8 cellular contexts compared by ENCODE assay signal in genomic region chr19:45782162-45782623, GRCh38. TPM values are rescaled to one million over a fixed set of nuclear protein-coding genes. Genes with fewer than 3 reads are reported as not detected.
A peak's percentile ranks its signal among the peaks of the same experiment; 100 is the strongest.
DNase-seq lines count a peak whose midpoint lies in the region; ATAC-seq, FAIRE-seq and TF ChIP-seq lines count a peak whose summit lies in the region.

Gene DMPK, minus strand, starts transcription at chr19:45782490. Its CDS starts 138 bp downstream, at chr19:45782352.

- no peak within 1 kb of the TSS for H3K4me2 ChIP-seq in K562 (ENCODE audit: insufficient read depth, low read length)

- TF ChIP-seq POLR2A in K562 (conservative IDR thresholded peaks at IDR 0.05) = no peak

- no peak for FAIRE-seq in K562 (lab: Jason Lieb, UNC)

- H3K4me1 ChIP-seq in HUES6 (ENCODE audit: control insufficient read depth, insufficient read depth, low read length) (peaks cover 31% of the 10 kb centered on the region), K562 (replicated peaks in 1 of 2; ENCODE audit: control insufficient read depth in 2 of 2, insufficient read depth in 2 of 2, low read length in 2 of 2) (peaks cover 16 to 76% of the 10 kb centered on the region in 2 experiments), subcutaneous abdominal adipose tissue (ENCODE audit: control insufficient read depth in 5 of 5, insufficient read depth in 5 of 5, low read length in 5 of 5) (peaks cover 0 to 50% (median 45%) of the 10 kb centered on the region in 5 donors)

- no peak within 1 kb of the TSS for H2AFZ ChIP-seq in K562 (ENCODE audit: low read depth, low read length)

- H3K79me2 ChIP-seq in K562 (ENCODE audit: control insufficient read depth, insufficient read depth, low read length) = no peaks in the 10 kb centered on the region

- peaks cover 36% of the 10 kb centered on the region for H3K36me3 ChIP-seq in HUES6 (ENCODE audit: control insufficient read depth, insufficient read depth, low read length)
- peaks cover 34% of the 10 kb centered on the region; the same call in 2 of the 3 replicates for H3K36me3 ChIP-seq in K562 (ENCODE audit: control insufficient read depth, insufficient read depth, low read length)
- H3K36me3 ChIP-seq in subcutaneous abdominal adipose tissue (ENCODE audit: control insufficient read depth in 5 of 5, insufficient read depth in 5 of 5, low read length in 5 of 5) = peaks cover 0 to 37% (median 29%) of the 10 kb centered on the region in 5 donors

- in situ Hi-C loops in K562 (cut with MboI) = no loop called here

- 59% methylated on average over 8 of the region's 18 CpGs for WGBS in K562 (ENCODE audit: insufficient coverage, low coverage, missing lambda C conversion rate)

- H3K27me3 ChIP-seq in HUES6 (ENCODE audit: control insufficient read depth, insufficient read depth, low read length) = peaks cover 14% of the 10 kb centered on the region
- no peaks in the 10 kb centered on the region for H3K27me3 ChIP-seq in K562 (ENCODE audit: control insufficient read depth in 2 of 2, insufficient read depth in 2 of 2, low read length in 2 of 2)
- H3K27me3 ChIP-seq in layer of hippocampus (ENCODE audit: control insufficient read depth, insufficient read depth, low read length) = no peaks in the 10 kb centered on the region
- H3K27me3 ChIP-seq in subcutaneous abdominal adipose tissue (ENCODE audit: control insufficient read depth in 5 of 5, insufficient read depth in 4 of 5, low read length in 5 of 5) = no peaks in the 10 kb centered on the region

- intact Hi-C loops in K562 (cut with micrococcal nuclease) = no loop called here

- no peak for TF ChIP-seq RAD21 in K562 (CRISPR knock-in tag; conservative IDR thresholded peaks at IDR 0.05 in 1 of 2, IDR thresholded peaks at IDR 0.05 in 1 of 2)

- BruUV-seq in K562 (replicated peaks; lab: Mats Ljungman, UMichigan) = no TSS peak

- ATAC-seq in K562 = no peak

- no peaks in the 10 kb centered on the region for H3K9me3 ChIP-seq in HUES6 (ENCODE audit: control insufficient read depth, insufficient read depth, low read depth, low read length)
- no peaks in the 10 kb centered on the region for H3K9me3 ChIP-seq in K562 (replicated peaks; ENCODE audit: control insufficient read depth, insufficient read depth, low read depth, low read length)
- no peaks in the 10 kb centered on the region for H3K9me3 ChIP-seq in subcutaneous abdominal adipose tissue (ENCODE audit: control insufficient read depth in 5 of 5, low read length in 5 of 5)

- no peak for TF ChIP-seq EP300 in K562 (IDR thresholded peaks at IDR 0.05; ENCODE audit: low read length)

- H3K27ac ChIP-seq in HUES6 (ENCODE audit: low read depth, low read length) (no peak within 1 kb of the TSS; the same call in 1 of the 2 replicates), K562 (ENCODE audit: extremely low read depth, low read depth, low read length) (no peak within 1 kb of the TSS), layer of hippocampus (ENCODE audit: low read depth, low read length) (peak within 1 kb of the TSS; percentile 73), subcutaneous abdominal adipose tissue (ENCODE audit: low read depth, low read length) (peak within 1 kb of the TSS; percentile 37)

- H3K4me3 ChIP-seq in HUES6 (ENCODE audit: low read depth, low read length) (no peak within 1 kb of the TSS; the same call in 1 of the 2 replicates), K562 (no peak within 1 kb of the TSS), subcutaneous abdominal adipose tissue (ENCODE audit: low read depth in 1 of 5, low read length in 5 of 5) (peak within 1 kb of the TSS; percentile 50 to 70 (median 64))

- peaks cover 10% of the 10 kb centered on the region; the same call in 1 of the 2 replicates for H4K20me1 ChIP-seq in K562 (replicated peaks; ENCODE audit: control insufficient read depth, insufficient read depth, low read length)

- POLR2A ChIA-PET in K562 (lab: Yijun Ruan, JAX) = interaction anchor here (0.6 to 7.7 kb wide), 4 partner anchors 10 to 738 kb away, joined by 3 to 70 read pairs (median 6); partner anchors contain the start of genes DMWD and SIX5

- peak in 1 of 4 experiments; percentile 38 for DNase-seq in K562 (ENCODE audit: extremely low read depth in 1 of 4, low spot score in 3 of 4)
- DNase-seq in NCI-H1092 treated with DMSO at 0.1 percent for 48 hours (lab: John Stamatoyannopoulos, UW) = no peak
- DNase-seq in dedifferentiated amniotic fluid mesenchymal stem cell (ENCODE audit: extremely low spot score) = no peak
- DNase-seq in activated CD4-positive, alpha-beta T cell treated with anti-CD3 and anti-CD28 coated beads for 1 hour = no peak
- DNase-seq in UCSD-AML1 (lab: John Stamatoyannopoulos, UW; ENCODE audit: unreplicated experiment) = no peak

- peaks cover 9% of the 10 kb centered on the region for H3K9me1 ChIP-seq in K562 (ENCODE audit: control insufficient read depth, insufficient read depth, low read length)

- H3K9ac ChIP-seq in HUES6 (ENCODE audit: low read length) = peak within 1 kb of the TSS; percentile 29
- peak within 1 kb of the TSS in 1 of 2 experiments; percentile 78; a peak in 2 of 4 replicates for H3K9ac ChIP-seq in K562 (ENCODE audit: insufficient read depth in 1 of 2, low read depth in 2 of 2, low read length in 2 of 2)
- H3K9ac ChIP-seq in subcutaneous abdominal adipose tissue (ENCODE audit: low read length in 5 of 5) = peak within 1 kb of the TSS in 3 of 5 donors; percentile 53 to 68 (median 61)

- CTCF ChIA-PET in K562 (lab: Yijun Ruan, JAX; ENCODE audit: low intra/inter-chr PET ratio) = no interaction called here

- TF ChIP-seq CTCF in K562 (IDR thresholded peaks at IDR 0.05 in 2 of 3, conservative IDR thresholded peaks at IDR 0.05 in 1 of 3; ENCODE audit: insufficient read depth in 2 of 3, low read depth in 1 of 3, low read length in 3 of 3) = no peak

TF ChIP-seq in K562, 482 proteins besides CTCF, POLR2A, EP300 and RAD21:
- TF ChIP-seq POLR2G (IDR thresholded peaks at IDR 0.05; ENCODE audit: low read depth, low read length) (peak; percentile 56), FOS (IDR thresholded peaks at IDR 0.05; ENCODE audit: extremely low read depth, insufficient read length) (no peak), SOX6 (IDR thresholded peaks at IDR 0.05) (no peak), HMG20A (CRISPR knock-in tag; conservative IDR thresholded peaks at IDR 0.05) (no peak)

RNA-seq across cellular contexts. Expression of gene DMPK, which starts in this region (rescaled TPM):
- total RNA-seq in K562 (2011; cell fraction: chromatin; rRNA removed; ENCODE audit: low replicate concordance) = 108 and 213 TPM in 2 replicates
- total RNA-seq in K562 (2011; cell fraction: nucleolus; rRNA removed) = 94.9 and 106 TPM in 2 replicates
- total RNA-seq in K562 (2011; cell fraction: nucleoplasm; rRNA removed) = 85.3 and 105 TPM in 2 replicates
- 7.7 and 10.9 TPM in 2 replicates for total RNA-seq in K562 (2014; rRNA removed)
- 2.3 and 2.8 TPM in 2 replicates for total RNA-seq in K562 (2014; rRNA removed; fragmentation: Illumina TruSeq; extraction: Trizol)
- total RNA-seq in K562 (2015; rRNA removed; fragmentation: Illumina TruSeq; extraction: Trizol) = 7.3 and 8.8 TPM in 2 replicates
- total RNA-seq in K562 (2021) = 22.7 and 26.5 TPM in 2 replicates
- 7.0 and 11.2 TPM in 2 replicates for polyA plus RNA-seq in K562 (2011; rRNA removed)
- 8.7 and 21.2 TPM in 2 replicates for polyA plus RNA-seq in K562 (2011; cell fraction: cytosol; rRNA removed)
- polyA plus RNA-seq in K562 (2011; cell fraction: nucleus; rRNA removed) = 75.5 and 114 TPM in 2 replicates
- polyA plus RNA-seq in K562 (2012) = 23.7 and 50.9 TPM in 2 replicates
- polyA plus RNA-seq in K562 (2014; fragmentation: Illumina TruSeq; extraction: Trizol) = 8.0 and 9.1 TPM in 2 replicates
- polyA plus RNA-seq in K562 (2014; fragmentation: Nextera tagmentation; extraction: Ambion mirVana) = under 1 TPM; 0.24 to 0.63 TPM
- polyA plus RNA-seq in K562 (2014; rRNA removed) = 19.1 and 31.3 TPM in 2 replicates
- 6.7 and 13.0 TPM in 2 replicates for polyA minus RNA-seq in K562 (2011; rRNA and poly(A)+ RNA removed)
- polyA minus RNA-seq in K562 (2011; cell fraction: cytosol; rRNA and poly(A)+ RNA removed) = 5.6 and 7.0 TPM in 2 replicates
- 16.8 and 17.1 TPM in 2 replicates for polyA minus RNA-seq in K562 (2011; cell fraction: nucleus; rRNA and poly(A)+ RNA removed)

Comparison
In these comparisons a context has a peak if more than half of its experiments do, and no peak if none do; other contexts are left out.
1. H3K27ac ChIP-seq: peak in layer of hippocampus (single experiment) and subcutaneous abdominal adipose tissue (single experiment); none in HUES6 (single experiment) and K562 (single experiment).
2. H3K4me3 ChIP-seq: peak in subcutaneous abdominal adipose tissue (5 of 5); none in HUES6 (single experiment) and K562 (single experiment).